In genomic region chr6:26054659-26054936, GRCh38 we compare ENCODE assay signal across 8 cellular contexts. TPM values are rescaled to one million over a fixed set of nuclear protein-coding genes. Genes with fewer than 3 reads are reported as not detected.
DNase-seq lines count a peak whose midpoint lies in the region; ATAC-seq and TF ChIP-seq lines count a peak whose summit lies in the region.

No MANE protein-coding gene starts in this region.

- peaks cover 0 to 19% (median 4%) of the 10 kb centered on the region in 4 donors for H3K4me1 ChIP-seq in tibial nerve

- POLR2A ChIA-PET in GM10248 (lab: Yijun Ruan, JAX) = interaction anchor here (3.1 kb wide), 1 partner anchor 11 kb away, joined by 11 read pairs; a partner anchor contains a TSS

- no peak for TF ChIP-seq CTCF in tibial nerve (IDR thresholded peaks at IDR 0.05)
- no peak for TF ChIP-seq CTCF in GM10248 (IDR thresholded peaks at IDR 0.05; ENCODE audit: control extremely low read depth, extremely low read depth, low read depth, missing control alignments)

- DNase-seq in activated T-cell treated with anti-CD3 and anti-CD28 coated beads, Interleukin-2, amount 50 U/mL, for 72 hours = no peak
- DNase-seq in activated T-cell treated with anti-CD3 and anti-CD28 coated beads, Interleukin-2, amount 50 U/mL, for 48 hours = no peak
- no peak for DNase-seq in activated naive CD8-positive, alpha-beta T cell treated with anti-CD3 and anti-CD28 coated beads for 36 hours
- DNase-seq in left colon (no peak), tibial nerve (ENCODE audit: low spot score in 2 of 2) (no peak), GM10248 (ENCODE audit: extremely low spot score) (no peak), NCI-H2081 treated with DMSO at 0.1 percent for 48 hours (lab: John Stamatoyannopoulos, UW) (no peak), OCI-M2 (lab: John Stamatoyannopoulos, UW; ENCODE audit: unreplicated experiment) (no peak)

- ATAC-seq in activated T-cell treated with anti-CD3 and anti-CD28 coated beads, Interleukin-2, amount 50 U/mL, for 72 hours (replicated peaks in 1 of 2) = no peak
- ATAC-seq in left colon = peak; percentile 0

- TF ChIP-seq EP300 in tibial nerve (IDR thresholded peaks at IDR 0.05) = no peak

- no peaks in the 10 kb centered on the region for H3K9me3 Mint-ChIP-seq in activated T-cell treated with anti-CD3 and anti-CD28 coated beads, Interleukin-2, amount 50 U/mL, for 72 hours
- H3K9me3 Mint-ChIP-seq in activated naive CD8-positive, alpha-beta T cell treated with anti-CD3 and anti-CD28 coated beads for 36 hours = no peaks in the 10 kb centered on the region

- peak overlapping the region; percentile 91 to 93 for H3K4me3 Mint-ChIP-seq in activated T-cell treated with anti-CD3 and anti-CD28 coated beads, Interleukin-2, amount 50 U/mL, for 72 hours
- peak overlapping the region; percentile 96 for H3K4me3 Mint-ChIP-seq in activated naive CD8-positive, alpha-beta T cell treated with anti-CD3 and anti-CD28 coated beads for 36 hours

- no peaks in the 10 kb centered on the region for H3K9me3 ChIP-seq in tibial nerve

- no peaks in the 10 kb centered on the region for H3K27me3 Mint-ChIP-seq in activated T-cell treated with anti-CD3 and anti-CD28 coated beads, Interleukin-2, amount 50 U/mL, for 72 hours (ENCODE audit: low read depth)
- peaks cover 14% of the 10 kb centered on the region for H3K27me3 Mint-ChIP-seq in activated naive CD8-positive, alpha-beta T cell treated with anti-CD3 and anti-CD28 coated beads for 36 hours

- peaks cover 34% of the 10 kb centered on the region for H3K4me1 Mint-ChIP-seq in activated T-cell treated with anti-CD3 and anti-CD28 coated beads, Interleukin-2, amount 50 U/mL, for 72 hours (ENCODE audit: low read depth)
- peaks cover 20% of the 10 kb centered on the region for H3K4me1 Mint-ChIP-seq in activated naive CD8-positive, alpha-beta T cell treated with anti-CD3 and anti-CD28 coated beads for 36 hours

- TF ChIP-seq POLR2A in tibial nerve (IDR thresholded peaks at IDR 0.05) = no peak

- peak overlapping the region; percentile 56 to 92 (median 86) for H3K4me3 ChIP-seq in tibial nerve

- peaks cover 2 to 3% of the 10 kb centered on the region in 2 donors for H3K36me3 Mint-ChIP-seq in activated T-cell treated with anti-CD3 and anti-CD28 coated beads, Interleukin-2, amount 50 U/mL, for 72 hours (ENCODE audit: insufficient read depth in 2 of 2)
- H3K36me3 Mint-ChIP-seq in activated naive CD8-positive, alpha-beta T cell treated with anti-CD3 and anti-CD28 coated beads for 36 hours = peaks cover 5% of the 10 kb centered on the region

- intact Hi-C loops in left colon (cut with DNase I, micrococcal nuclease) = no loop called here

- H3K27me3 ChIP-seq in tibial nerve = no peaks in the 10 kb centered on the region

- H3K27ac ChIP-seq in tibial nerve = peak overlapping the region; percentile 85 to 100 (median 96)

- WGBS in tibial nerve, 2 donors = 1% methylated on average over 6 of the region's 6 CpGs

- no peaks in the 10 kb centered on the region for H3K36me3 ChIP-seq in tibial nerve

- H3K27ac Mint-ChIP-seq in activated T-cell treated with anti-CD3 and anti-CD28 coated beads, Interleukin-2, amount 50 U/mL, for 72 hours = peak overlapping the region; percentile 97
- H3K27ac Mint-ChIP-seq in activated naive CD8-positive, alpha-beta T cell treated with anti-CD3 and anti-CD28 coated beads for 36 hours = peak overlapping the region; percentile 100

- CTCF ChIA-PET in GM10248 (lab: Yijun Ruan, JAX) = interaction anchor here (2.5 kb wide), 1 partner anchor 28 kb away, joined by 6 read pairs; no protein-coding TSS in a partner anchor

RNA-seq across cellular contexts. Expression of gene HFE, which starts 32.6 kb away (rescaled TPM):
- 1 to 10 TPM; 1.3 to 1.9 TPM for total RNA-seq in activated T-cell treated with anti-CD3 and anti-CD28 coated beads, Interleukin-2, amount 50 U/mL, for 72 hours
- under 1 TPM; 0.76 to 0.80 TPM for total RNA-seq in activated naive CD8-positive, alpha-beta T cell treated with anti-CD3 and anti-CD28 coated beads for 36 hours
- total RNA-seq in left colon (10 to 100 TPM in 1 of 2 donors, 1 to 10 TPM in 1; 8.2 to 12.0 TPM), tibial nerve (10 to 100 TPM in 2 of 4 donors, 1 to 10 TPM in 2; 5.9 to 11.0 (median 9.0) TPM)
